ENCODE assay signal across 24 cellular contexts in genomic region chr4:41287005-41287404, GRCh38. TPM values are rescaled to one million over a fixed set of nuclear protein-coding genes. Genes with fewer than 3 reads are reported as not detected.
DNase-seq lines count a peak whose midpoint lies in the region; TF ChIP-seq lines count a peak whose summit lies in the region.
"Had no signal": no experiment of that assay in that cellular context is flagged by ENCODE, and none has a peak within 500 bp of the region (broad histone marks: within the 10 kb centered on the region; RNA-seq: fewer than 3 reads in every experiment).

No MANE protein-coding gene starts in this region.

- H3K27ac Mint-ChIP-seq in MCF 10A (ENCODE audit: low read depth, unreplicated experiment) = no peak overlapping the region
- no peak overlapping the region for H3K27ac Mint-ChIP-seq in glutamatergic neuron (ENCODE audit: unreplicated experiment)
- H3K27ac Mint-ChIP-seq: CD8-positive, alpha-beta memory T cell had no signal

- no peaks in the 10 kb centered on the region for H3K4me1 ChIP-seq in mammary epithelial cell (ENCODE audit: insufficient read depth, low read length)
- H3K4me1 ChIP-seq in smooth muscle cell (ENCODE audit: low read depth) = no peaks in the 10 kb centered on the region
- H3K4me1 ChIP-seq: right lobe of liver, transverse colon had no signal

- H3K4me3 Mint-ChIP-seq in MCF 10A (ENCODE audit: unreplicated experiment) = no peak overlapping the region
- peak overlapping the region; percentile 2 for H3K4me3 Mint-ChIP-seq in glutamatergic neuron (ENCODE audit: unreplicated experiment)
- H3K4me3 Mint-ChIP-seq: CD8-positive, alpha-beta memory T cell had no signal

- H3K36me3 Mint-ChIP-seq in MCF 10A (ENCODE audit: insufficient read depth, unreplicated experiment) (no peaks in the 10 kb centered on the region), glutamatergic neuron (ENCODE audit: unreplicated experiment) (no peaks in the 10 kb centered on the region)
- H3K36me3 Mint-ChIP-seq: CD8-positive, alpha-beta memory T cell had no signal

- H3K27ac ChIP-seq in mammary epithelial cell (ENCODE audit: insufficient read depth, low read depth, low read length) = no peak overlapping the region
- H3K27ac ChIP-seq in SK-N-MC = peak overlapping the region; percentile 62
- H3K27ac ChIP-seq in smooth muscle cell (ENCODE audit: low read depth) = no peak overlapping the region
- no peak overlapping the region for H3K27ac ChIP-seq in brain microvascular endothelial cell
- H3K27ac ChIP-seq: KMS-11, right lobe of liver, RWPE1, transverse colon had no signal

- H3K9ac ChIP-seq in mammary epithelial cell (ENCODE audit: insufficient read depth, low read length) (no peak overlapping the region), SK-N-MC (ENCODE audit: insufficient read length) (no peak overlapping the region), smooth muscle cell (ENCODE audit: low read depth) (no peak overlapping the region)
- H3K9ac ChIP-seq: KMS-11 had no signal

- TF ChIP-seq CTCF in MCF 10A (IDR thresholded peaks at IDR 0.05; ENCODE audit: unreplicated experiment) (no peak), mammary epithelial cell (conservative IDR thresholded peaks at IDR 0.05 in 1 of 2, IDR thresholded peaks at IDR 0.05 in 1 of 2; ENCODE audit: extremely low read depth in 1 of 2, insufficient read depth in 1 of 2, low read depth in 1 of 2, low read length in 2 of 2) (no peak), glutamatergic neuron (IDR thresholded peaks at IDR 0.05; ENCODE audit: partially characterized antibody, unreplicated experiment) (no peak), smooth muscle cell (IDR thresholded peaks at IDR 0.05; ENCODE audit: borderline replicate concordance, insufficient read depth, poor library complexity, severe bottlenecking) (no peak), brain microvascular endothelial cell (IDR thresholded peaks at IDR 0.05; ENCODE audit: low read depth, low read length, missing control alignments) (no peak)

- H3K9me3 Mint-ChIP-seq in MCF 10A (ENCODE audit: unreplicated experiment) (no peaks in the 10 kb centered on the region), glutamatergic neuron (ENCODE audit: unreplicated experiment) (peaks cover 1% of the 10 kb centered on the region)

- H3K36me3 ChIP-seq in mammary epithelial cell (ENCODE audit: insufficient read depth, low read length) = no peaks in the 10 kb centered on the region
- H3K36me3 ChIP-seq in SK-N-MC (ENCODE audit: insufficient read depth, low read length) = no peaks in the 10 kb centered on the region
- no peaks in the 10 kb centered on the region for H3K36me3 ChIP-seq in smooth muscle cell (ENCODE audit: low read depth)
- H3K36me3 ChIP-seq in brain microvascular endothelial cell (replicated peaks) = no peaks in the 10 kb centered on the region
- H3K36me3 ChIP-seq: right lobe of liver, transverse colon had no signal

- no peak overlapping the region for H3K4me2 ChIP-seq in mammary epithelial cell (ENCODE audit: insufficient read depth, low read depth, low read length)
- H3K4me2 ChIP-seq in smooth muscle cell = no peak overlapping the region
- H3K4me2 ChIP-seq: KMS-11 had no signal

- intact Hi-C loops in MCF 10A (cut with micrococcal nuclease) = no loop called here
- intact Hi-C loops in mammary epithelial cell (cut with micrococcal nuclease) = no loop called here

- 93% methylated on average over 1 of the region's 1 CpG for WGBS in mammary epithelial cell (ENCODE audit: low coverage, missing lambda C conversion rate)
- WGBS in smooth muscle cell (ENCODE audit: low lambda C conversion rate) = 90% methylated on average over 1 of the region's 1 CpG

- DNase-seq in MCF 10A (ENCODE audit: unreplicated experiment) = peak; percentile 33
- no peak for DNase-seq in mammary epithelial cell
- DNase-seq in SK-N-MC (ENCODE audit: low read depth, low spot score) = no peak
- no peak for DNase-seq in glutamatergic neuron
- DNase-seq in NCI-H345 (lab: John Stamatoyannopoulos, UW) = no peak
- no peak for DNase-seq in SHP77 (lab: John Stamatoyannopoulos, UW)
- DNase-seq in smooth muscle cell (lab: John Stamatoyannopoulos, UW; ENCODE audit: unreplicated experiment) = no peak
- no peak for DNase-seq in brain microvascular endothelial cell
- DNase-seq: activated CD4-positive, alpha-beta T cell treated with anti-CD3 and anti-CD28 coated beads, Interleukin-2, amount 50 U/mL, for 1 hour; activated gamma-delta T cell; amygdala; CD8-positive, alpha-beta memory T cell; effector CD4-positive, alpha-beta T cell; hypothalamus; left cardiac atrium; NCI-H1092 treated with DMSO at 0.1 percent for 48 hours; NK-92 treated with Interleukin-12 subunit alpha and Interleukin-12 subunit beta, amount 100 ng/mL, for 24 hours; nucleus accumbens; right lobe of liver; stimulated activated naive CD4-positive, alpha-beta T cell treated with Interleukin-2 at 50 U/mL for 16 hours; transverse colon had no signal

- H3K79me2 ChIP-seq in mammary epithelial cell (ENCODE audit: insufficient read depth, low read length) (no peaks in the 10 kb centered on the region), smooth muscle cell (ENCODE audit: low read depth) (no peaks in the 10 kb centered on the region)

- no peak overlapping the region for H2AFZ ChIP-seq in mammary epithelial cell (ENCODE audit: low read depth, low read length)
- no peak overlapping the region for H2AFZ ChIP-seq in smooth muscle cell (ENCODE audit: low read depth)

- no peaks in the 10 kb centered on the region for H4K20me1 ChIP-seq in mammary epithelial cell (ENCODE audit: insufficient read depth, low read length)
- H4K20me1 ChIP-seq in smooth muscle cell (ENCODE audit: low read depth) = no peaks in the 10 kb centered on the region

- CTCF ChIA-PET in MCF 10A (lab: Yijun Ruan, JAX) (interaction anchor here (0.9 kb wide), 1 partner anchor 375 kb away, joined by 4 read pairs; no protein-coding TSS in a partner anchor), mammary epithelial cell (lab: Charles Lee; ENCODE audit: low non-redundant PET) (no interaction called here)

- H3K4me1 Mint-ChIP-seq in MCF 10A (ENCODE audit: insufficient read depth, unreplicated experiment) (no peaks in the 10 kb centered on the region), glutamatergic neuron (ENCODE audit: low read depth, unreplicated experiment) (peaks cover 4% of the 10 kb centered on the region)
- H3K4me1 Mint-ChIP-seq: CD8-positive, alpha-beta memory T cell had no signal

- dilution Hi-C loops in mammary epithelial cell (cut with HindIII; ENCODE audit: low sequenced_read_pairs) = loop anchor here (25.0 kb wide), 1 partner anchor 350 kb away; no protein-coding TSS in a partner anchor

- BruUV-seq in MCF 10A (replicated peaks; lab: Mats Ljungman, UMichigan) (no TSS peak), mammary epithelial cell (replicated peaks; lab: Mats Ljungman, UMichigan) (no TSS peak)

- H3F3A ChIP-seq in smooth muscle cell (ENCODE audit: low read depth) = no peaks in the 10 kb centered on the region

- H3K27me3 Mint-ChIP-seq in MCF 10A (ENCODE audit: insufficient read depth, unreplicated experiment) (no peaks in the 10 kb centered on the region), glutamatergic neuron (ENCODE audit: unreplicated experiment) (no peaks in the 10 kb centered on the region)

- H3K4me3 ChIP-seq in mammary epithelial cell (replicated peaks in 1 of 3; ENCODE audit: insufficient read depth in 1 of 3, low read depth in 2 of 3, low read length in 3 of 3) = no peak overlapping the region
- H3K4me3 ChIP-seq in SK-N-MC = no peak overlapping the region
- no peak overlapping the region for H3K4me3 ChIP-seq in smooth muscle cell
- H3K4me3 ChIP-seq in brain microvascular endothelial cell (ENCODE audit: low read depth, low read length) = no peak overlapping the region
- H3K4me3 ChIP-seq: right lobe of liver, transverse colon had no signal

- H3K27me3 ChIP-seq in mammary epithelial cell (ENCODE audit: insufficient read depth, low read length) = no peaks in the 10 kb centered on the region
- H3K27me3 ChIP-seq in smooth muscle cell (ENCODE audit: low read depth) = no peaks in the 10 kb centered on the region
- no peaks in the 10 kb centered on the region for H3K27me3 ChIP-seq in brain microvascular endothelial cell (replicated peaks)
- H3K27me3 ChIP-seq: right lobe of liver, transverse colon had no signal

- in situ Hi-C loops in mammary epithelial cell (cut with MboI; ENCODE audit: low sequenced_read_pairs in 2 of 2) (loop anchor here (10.0 to 25.0 kb wide), 3 partner anchors 368 to 600 kb away; no protein-coding TSS in a partner anchor), brain microvascular endothelial cell (cut with HindIII; ENCODE audit: low pct_ligation_motif_present, low sequenced_read_pairs) (no loop called here)

- POLR2A ChIA-PET in MCF 10A (lab: Yijun Ruan, JAX) = no interaction called here

- H3K9me3 ChIP-seq in mammary epithelial cell (replicated peaks; ENCODE audit: insufficient read depth, low read length) (no peaks in the 10 kb centered on the region), SK-N-MC (ENCODE audit: low read depth, low read length) (peaks cover 3% of the 10 kb centered on the region; the same call in 1 of the 2 replicates), smooth muscle cell (replicated peaks; ENCODE audit: low read depth) (no peaks in the 10 kb centered on the region)
- H3K9me3 ChIP-seq: right lobe of liver, transverse colon had no signal

RNA-seq across cellular contexts. Expression of gene UCHL1, which starts 30.3 kb away (rescaled TPM):
- total RNA-seq in MCF 10A (2022) (1.3 and 1.4 TPM in 2 replicates), mammary epithelial cell (10 to 100 TPM in 1 of 2 donors, 1 to 10 TPM in 1; 2.3 to 11.3 TPM), glutamatergic neuron (ENCODE audit: unreplicated experiment) (1,012 TPM), smooth muscle cell (330 and 360 TPM in 2 replicates)
- polyA plus RNA-seq in mammary epithelial cell (20.2 TPM), smooth muscle cell (206 and 223 TPM in 2 replicates)
- polyA minus RNA-seq in mammary epithelial cell = 11.2 TPM
- total RNA-seq: mononuclear cell had no signal
- polyA plus RNA-seq: CD8-positive, alpha-beta memory T cell had no signal

Comparison
In these comparisons a context has a peak if more than half of its experiments do, and no peak if none do; other contexts are left out.
1. RNA of gene UCHL1, which starts 30.3 kb away (total RNA-seq): 1,012 TPM in glutamatergic neuron (single experiment) and 330 to 360 TPM in smooth muscle cell; 2.3 to 11.3 TPM in mammary epithelial cell and 1.3 to 1.4 TPM in MCF 10A; every median in the first group is over 10 times any median in the second.